In the genomic region with DNA sequence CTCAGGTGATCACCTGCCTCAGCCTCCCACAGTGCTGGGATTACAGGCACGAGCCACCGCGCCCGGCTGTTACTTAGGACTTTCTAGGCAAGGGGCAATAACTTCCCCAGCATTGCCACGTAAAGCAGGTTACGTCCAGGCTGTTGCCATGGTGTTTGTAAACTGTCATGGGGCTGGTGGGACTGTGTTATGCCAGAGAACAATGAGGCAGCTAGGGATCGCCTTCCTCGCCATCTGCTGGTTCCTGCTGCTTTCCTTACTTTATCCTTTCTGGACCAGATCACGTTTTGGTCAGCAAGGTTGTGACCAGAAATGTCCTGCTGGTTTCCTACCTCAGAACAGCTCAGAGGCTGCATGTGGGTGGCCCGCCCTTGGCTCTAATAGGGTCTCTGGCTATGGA, we compare ENCODE assay signal across 22 cellular contexts.
"Had no signal": no experiment of that assay in that cellular context is flagged by ENCODE, and none has a peak within 500 bp of the region (broad histone marks: within the 10 kb centered on the region; RNA-seq: fewer than 3 reads in every experiment).

No MANE protein-coding gene starts in this region.

- ATAC-seq: activated CD8-positive, alpha-beta memory T cell treated with anti-CD3 and anti-CD28 coated beads, Interleukin-2, amount 10 ng/mL, durations not matched to agents 7 days and 5 days; activated naive CD8-positive, alpha-beta T cell treated with anti-CD3 and anti-CD28 coated beads, Interleukin-2, amount 50 U/mL, for 24 hours; naive thymus-derived CD4-positive, alpha-beta T cell; right lobe of liver; stimulated activated naive CD8-positive, alpha-beta T cell treated with anti-CD3 and anti-CD28 coated beads, Interleukin-15, amount 100 ng/mL, for 72 hours had no signal

- H3K4me3 Mint-ChIP-seq: activated CD4-positive, alpha-beta memory T cell treated with anti-CD3 and anti-CD28 coated beads, Interleukin-2, amount 10 ng/mL, durations not matched to agents 7 days and 5 days; activated CD8-positive, alpha-beta memory T cell treated with anti-CD3 and anti-CD28 coated beads, Interleukin-2, amount 10 ng/mL, durations not matched to agents 7 days and 5 days; activated naive CD4-positive, alpha-beta T cell treated with anti-CD3 and anti-CD28 coated beads for 36 hours; activated naive CD8-positive, alpha-beta T cell treated with anti-CD3 and anti-CD28 coated beads, Interleukin-2, amount 50 U/mL, for 24 hours; stimulated activated naive CD8-positive, alpha-beta T cell treated with anti-CD3 and anti-CD28 coated beads, Interleukin-15, amount 100 ng/mL, for 72 hours had no signal

- H3K27me3 Mint-ChIP-seq: activated CD4-positive, alpha-beta memory T cell treated with anti-CD3 and anti-CD28 coated beads, Interleukin-2, amount 10 ng/mL, durations not matched to agents 7 days and 5 days; central memory CD8-positive, alpha-beta T cell had no signal

- H3K27ac ChIP-seq: esophagus muscularis mucosa, ovary, right lobe of liver, suprapubic skin, transverse colon, uterus had no signal

- DNase-seq: activated CD4-positive, alpha-beta memory T cell treated with anti-CD3 and anti-CD28 coated beads, Interleukin-2, amount 10 ng/mL, durations not matched to agents 7 days and 5 days; activated CD4-positive, alpha-beta T cell treated with anti-CD3 and anti-CD28 coated beads for 48 hours; activated CD4-positive, CD25-positive, alpha-beta regulatory T cell; activated CD8-positive, alpha-beta memory T cell treated with anti-CD3 and anti-CD28 coated beads, Interleukin-2, amount 10 ng/mL, durations not matched to agents 7 days and 5 days; activated naive CD4-positive, alpha-beta T cell treated with anti-CD3 and anti-CD28 coated beads for 36 hours; activated naive CD8-positive, alpha-beta T cell treated with anti-CD3 and anti-CD28 coated beads, Interleukin-2, amount 50 U/mL, for 24 hours; anterior cingulate cortex; effector CD8-positive, alpha-beta T cell; mesenchymal stem cell; naive thymus-derived CD4-positive, alpha-beta T cell; ovary; right lobe of liver; small intestine; stimulated activated CD4-positive, alpha-beta T cell treated with anti-CD3 and anti-CD28 coated beads, Interleukin-15, amount 100 ng/mL, for 24 hours; stimulated activated CD4-positive, alpha-beta T cell treated with anti-CD3 and anti-CD28 coated beads, Interleukin-4, amount 100 ng/mL, for 1 hour; stimulated activated naive CD8-positive, alpha-beta T cell treated with anti-CD3 and anti-CD28 coated beads, Interleukin-15, amount 100 ng/mL, for 72 hours; T-helper 9 cell; transverse colon; uterus had no signal

- H3K27ac Mint-ChIP-seq: activated CD4-positive, alpha-beta memory T cell treated with anti-CD3 and anti-CD28 coated beads, Interleukin-2, amount 10 ng/mL, durations not matched to agents 7 days and 5 days; activated CD8-positive, alpha-beta memory T cell treated with anti-CD3 and anti-CD28 coated beads, Interleukin-2, amount 10 ng/mL, durations not matched to agents 7 days and 5 days; activated naive CD4-positive, alpha-beta T cell treated with anti-CD3 and anti-CD28 coated beads for 36 hours; activated naive CD8-positive, alpha-beta T cell treated with anti-CD3 and anti-CD28 coated beads, Interleukin-2, amount 50 U/mL, for 24 hours; stimulated activated naive CD8-positive, alpha-beta T cell treated with anti-CD3 and anti-CD28 coated beads, Interleukin-15, amount 100 ng/mL, for 72 hours had no signal

- H3K27me3 ChIP-seq: ovary, right lobe of liver, uterus had no signal

- H3K36me3 ChIP-seq: esophagus muscularis mucosa, ovary, right lobe of liver, suprapubic skin, transverse colon, uterus had no signal

- H3K4me3 ChIP-seq: esophagus muscularis mucosa, ovary, right lobe of liver, suprapubic skin, transverse colon, uterus had no signal

- H3K4me1 Mint-ChIP-seq: activated CD4-positive, alpha-beta memory T cell treated with anti-CD3 and anti-CD28 coated beads, Interleukin-2, amount 10 ng/mL, durations not matched to agents 7 days and 5 days; activated CD8-positive, alpha-beta memory T cell treated with anti-CD3 and anti-CD28 coated beads, Interleukin-2, amount 10 ng/mL, durations not matched to agents 7 days and 5 days; activated naive CD8-positive, alpha-beta T cell treated with anti-CD3 and anti-CD28 coated beads, Interleukin-2, amount 50 U/mL, for 24 hours; stimulated activated naive CD8-positive, alpha-beta T cell treated with anti-CD3 and anti-CD28 coated beads, Interleukin-15, amount 100 ng/mL, for 72 hours had no signal

- H3K4me1 ChIP-seq: esophagus muscularis mucosa, right lobe of liver, transverse colon, uterus had no signal

- H3K9me3 ChIP-seq: ovary had no signal
